ENCODE assay signal across 2 cellular contexts in the genomic region with DNA sequence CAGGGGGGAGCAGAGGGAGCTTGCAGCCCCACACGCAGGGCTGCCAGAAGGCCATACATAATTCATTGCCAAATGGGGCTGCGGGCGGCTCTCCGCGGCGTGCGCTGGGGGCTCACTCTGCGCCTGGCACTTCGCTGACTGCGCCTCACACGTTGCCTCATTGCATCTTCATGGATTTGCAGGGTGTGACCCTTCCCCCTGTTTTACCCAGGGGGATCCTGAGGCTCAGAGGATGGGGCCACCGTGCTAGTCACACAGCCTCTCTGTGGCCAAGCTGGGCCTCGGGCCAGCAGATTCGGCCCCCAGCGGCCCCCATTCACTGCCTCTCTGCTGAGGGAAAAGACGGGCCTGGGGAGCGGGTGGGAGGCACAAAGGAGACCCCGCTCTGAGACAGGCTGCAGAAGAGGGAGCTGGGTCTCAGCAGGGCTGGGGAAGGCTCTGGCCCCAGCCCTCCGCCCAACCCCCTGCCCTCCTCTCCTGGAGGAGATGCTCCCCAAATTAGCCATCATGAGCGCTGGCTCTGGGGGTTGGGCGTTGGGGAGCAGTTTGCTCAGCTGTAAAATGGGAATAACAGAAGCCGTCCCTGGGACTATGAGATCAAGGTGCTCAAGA.
TF ChIP-seq lines count a peak whose summit lies in the region.

No MANE protein-coding gene starts in this region.

TF ChIP-seq in HCT116, 20 proteins besides CTCF, POLR2A, EP300 and RAD21:
- TF ChIP-seq SRF (IDR thresholded peaks at IDR 0.05; ENCODE audit: low read depth) (no peak), POLR2AphosphoS5 (IDR thresholded peaks at IDR 0.05; ENCODE audit: low read depth, low read length) (peak; percentile 41), ELF1 (IDR thresholded peaks at IDR 0.05; ENCODE audit: borderline replicate concordance, low read depth) (no peak), ZFX (IDR thresholded peaks at IDR 0.05) (no peak), ZNF274 (IDR thresholded peaks at IDR 0.05; ENCODE audit: low read depth, low read length) (no peak), EGR1 (IDR thresholded peaks at IDR 0.05; ENCODE audit: low read depth) (no peak)
- TF ChIP-seq, protein P1, sequence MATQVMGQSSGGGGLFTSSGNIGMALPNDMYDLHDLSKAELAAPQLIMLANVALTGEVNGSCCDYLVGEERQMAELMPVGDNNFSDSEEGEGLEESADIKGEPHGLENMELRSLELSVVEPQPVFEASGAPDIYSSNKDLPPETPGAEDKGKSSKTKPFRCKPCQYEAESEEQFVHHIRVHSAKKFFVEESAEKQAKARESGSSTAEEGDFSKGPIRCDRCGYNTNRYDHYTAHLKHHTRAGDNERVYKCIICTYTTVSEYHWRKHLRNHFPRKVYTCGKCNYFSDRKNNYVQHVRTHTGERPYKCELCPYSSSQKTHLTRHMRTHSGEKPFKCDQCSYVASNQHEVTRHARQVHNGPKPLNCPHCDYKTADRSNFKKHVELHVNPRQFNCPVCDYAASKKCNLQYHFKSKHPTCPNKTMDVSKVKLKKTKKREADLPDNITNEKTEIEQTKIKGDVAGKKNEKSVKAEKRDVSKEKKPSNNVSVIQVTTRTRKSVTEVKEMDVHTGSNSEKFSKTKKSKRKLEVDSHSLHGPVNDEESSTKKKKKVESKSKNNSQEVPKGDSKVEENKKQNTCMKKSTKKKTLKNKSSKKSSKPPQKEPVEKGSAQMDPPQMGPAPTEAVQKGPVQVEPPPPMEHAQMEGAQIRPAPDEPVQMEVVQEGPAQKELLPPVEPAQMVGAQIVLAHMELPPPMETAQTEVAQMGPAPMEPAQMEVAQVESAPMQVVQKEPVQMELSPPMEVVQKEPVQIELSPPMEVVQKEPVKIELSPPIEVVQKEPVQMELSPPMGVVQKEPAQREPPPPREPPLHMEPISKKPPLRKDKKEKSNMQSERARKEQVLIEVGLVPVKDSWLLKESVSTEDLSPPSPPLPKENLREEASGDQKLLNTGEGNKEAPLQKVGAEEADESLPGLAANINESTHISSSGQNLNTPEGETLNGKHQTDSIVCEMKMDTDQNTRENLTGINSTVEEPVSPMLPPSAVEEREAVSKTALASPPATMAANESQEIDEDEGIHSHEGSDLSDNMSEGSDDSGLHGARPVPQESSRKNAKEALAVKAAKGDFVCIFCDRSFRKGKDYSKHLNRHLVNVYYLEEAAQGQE (IDR thresholded peaks at IDR 0.05; ENCODE audit: low read depth): no peak

TF ChIP-seq in K562, 482 proteins besides CTCF, POLR2A, EP300 and RAD21:
- TF ChIP-seq, protein P2, sequence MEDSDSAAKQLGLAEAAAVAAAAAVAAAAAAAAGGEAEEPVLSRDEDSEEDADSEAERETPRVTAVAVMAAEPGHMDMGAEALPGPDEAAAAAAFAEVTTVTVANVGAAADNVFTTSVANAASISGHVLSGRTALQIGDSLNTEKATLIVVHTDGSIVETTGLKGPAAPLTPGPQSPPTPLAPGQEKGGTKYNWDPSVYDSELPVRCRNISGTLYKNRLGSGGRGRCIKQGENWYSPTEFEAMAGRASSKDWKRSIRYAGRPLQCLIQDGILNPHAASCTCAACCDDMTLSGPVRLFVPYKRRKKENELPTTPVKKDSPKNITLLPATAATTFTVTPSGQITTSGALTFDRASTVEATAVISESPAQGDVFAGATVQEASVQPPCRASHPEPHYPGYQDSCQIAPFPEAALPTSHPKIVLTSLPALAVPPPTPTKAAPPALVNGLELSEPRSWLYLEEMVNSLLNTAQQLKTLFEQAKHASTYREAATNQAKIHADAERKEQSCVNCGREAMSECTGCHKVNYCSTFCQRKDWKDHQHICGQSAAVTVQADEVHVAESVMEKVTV (CRISPR knock-in tag; IDR thresholded peaks at IDR 0.05): no peak
- TF ChIP-seq, protein P3, sequence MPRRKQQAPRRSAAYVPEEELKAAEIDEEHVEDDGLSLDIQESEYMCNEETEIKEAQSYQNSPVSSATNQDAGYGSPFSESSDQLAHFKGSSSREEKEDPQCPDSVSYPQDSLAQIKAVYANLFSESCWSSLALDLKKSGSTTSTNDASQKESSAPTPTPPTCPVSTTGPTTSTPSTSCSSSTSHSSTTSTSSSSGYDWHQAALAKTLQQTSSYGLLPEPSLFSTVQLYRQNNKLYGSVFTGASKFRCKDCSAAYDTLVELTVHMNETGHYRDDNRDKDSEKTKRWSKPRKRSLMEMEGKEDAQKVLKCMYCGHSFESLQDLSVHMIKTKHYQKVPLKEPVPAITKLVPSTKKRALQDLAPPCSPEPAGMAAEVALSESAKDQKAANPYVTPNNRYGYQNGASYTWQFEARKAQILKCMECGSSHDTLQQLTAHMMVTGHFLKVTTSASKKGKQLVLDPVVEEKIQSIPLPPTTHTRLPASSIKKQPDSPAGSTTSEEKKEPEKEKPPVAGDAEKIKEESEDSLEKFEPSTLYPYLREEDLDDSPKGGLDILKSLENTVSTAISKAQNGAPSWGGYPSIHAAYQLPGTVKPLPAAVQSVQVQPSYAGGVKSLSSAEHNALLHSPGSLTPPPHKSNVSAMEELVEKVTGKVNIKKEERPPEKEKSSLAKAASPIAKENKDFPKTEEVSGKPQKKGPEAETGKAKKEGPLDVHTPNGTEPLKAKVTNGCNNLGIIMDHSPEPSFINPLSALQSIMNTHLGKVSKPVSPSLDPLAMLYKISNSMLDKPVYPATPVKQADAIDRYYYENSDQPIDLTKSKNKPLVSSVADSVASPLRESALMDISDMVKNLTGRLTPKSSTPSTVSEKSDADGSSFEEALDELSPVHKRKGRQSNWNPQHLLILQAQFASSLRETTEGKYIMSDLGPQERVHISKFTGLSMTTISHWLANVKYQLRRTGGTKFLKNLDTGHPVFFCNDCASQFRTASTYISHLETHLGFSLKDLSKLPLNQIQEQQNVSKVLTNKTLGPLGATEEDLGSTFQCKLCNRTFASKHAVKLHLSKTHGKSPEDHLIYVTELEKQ (CRISPR knock-in tag; IDR thresholded peaks at IDR 0.05): no peak
- no peak for TF ChIP-seq ZKSCAN3 (CRISPR knock-in tag; IDR thresholded peaks at IDR 0.05)
- no peak for TF ChIP-seq EGR1 (conservative IDR thresholded peaks at IDR 0.05)
- TF ChIP-seq ETV1 (tag; conservative IDR thresholded peaks at IDR 0.05; ENCODE audit: low read depth): no peak
- no peak for TF ChIP-seq ZNF436 (CRISPR knock-in tag; IDR thresholded peaks at IDR 0.05)
- no peak for TF ChIP-seq LEF1 (IDR thresholded peaks at IDR 0.05)
- no peak for TF ChIP-seq MEIS2 (IDR thresholded peaks at IDR 0.05; ENCODE audit: partially characterized antibody)
- TF ChIP-seq, protein P4, sequence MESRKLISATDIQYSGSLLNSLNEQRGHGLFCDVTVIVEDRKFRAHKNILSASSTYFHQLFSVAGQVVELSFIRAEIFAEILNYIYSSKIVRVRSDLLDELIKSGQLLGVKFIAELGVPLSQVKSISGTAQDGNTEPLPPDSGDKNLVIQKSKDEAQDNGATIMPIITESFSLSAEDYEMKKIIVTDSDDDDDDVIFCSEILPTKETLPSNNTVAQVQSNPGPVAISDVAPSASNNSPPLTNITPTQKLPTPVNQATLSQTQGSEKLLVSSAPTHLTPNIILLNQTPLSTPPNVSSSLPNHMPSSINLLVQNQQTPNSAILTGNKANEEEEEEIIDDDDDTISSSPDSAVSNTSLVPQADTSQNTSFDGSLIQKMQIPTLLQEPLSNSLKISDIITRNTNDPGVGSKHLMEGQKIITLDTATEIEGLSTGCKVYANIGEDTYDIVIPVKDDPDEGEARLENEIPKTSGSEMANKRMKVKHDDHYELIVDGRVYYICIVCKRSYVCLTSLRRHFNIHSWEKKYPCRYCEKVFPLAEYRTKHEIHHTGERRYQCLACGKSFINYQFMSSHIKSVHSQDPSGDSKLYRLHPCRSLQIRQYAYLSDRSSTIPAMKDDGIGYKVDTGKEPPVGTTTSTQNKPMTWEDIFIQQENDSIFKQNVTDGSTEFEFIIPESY (CRISPR knock-in tag; IDR thresholded peaks at IDR 0.05): peak; percentile 73
- TF ChIP-seq ZNF584 (CRISPR knock-in tag; IDR thresholded peaks at IDR 0.05; ENCODE audit: low read depth): no peak
- TF ChIP-seq, protein P5, sequence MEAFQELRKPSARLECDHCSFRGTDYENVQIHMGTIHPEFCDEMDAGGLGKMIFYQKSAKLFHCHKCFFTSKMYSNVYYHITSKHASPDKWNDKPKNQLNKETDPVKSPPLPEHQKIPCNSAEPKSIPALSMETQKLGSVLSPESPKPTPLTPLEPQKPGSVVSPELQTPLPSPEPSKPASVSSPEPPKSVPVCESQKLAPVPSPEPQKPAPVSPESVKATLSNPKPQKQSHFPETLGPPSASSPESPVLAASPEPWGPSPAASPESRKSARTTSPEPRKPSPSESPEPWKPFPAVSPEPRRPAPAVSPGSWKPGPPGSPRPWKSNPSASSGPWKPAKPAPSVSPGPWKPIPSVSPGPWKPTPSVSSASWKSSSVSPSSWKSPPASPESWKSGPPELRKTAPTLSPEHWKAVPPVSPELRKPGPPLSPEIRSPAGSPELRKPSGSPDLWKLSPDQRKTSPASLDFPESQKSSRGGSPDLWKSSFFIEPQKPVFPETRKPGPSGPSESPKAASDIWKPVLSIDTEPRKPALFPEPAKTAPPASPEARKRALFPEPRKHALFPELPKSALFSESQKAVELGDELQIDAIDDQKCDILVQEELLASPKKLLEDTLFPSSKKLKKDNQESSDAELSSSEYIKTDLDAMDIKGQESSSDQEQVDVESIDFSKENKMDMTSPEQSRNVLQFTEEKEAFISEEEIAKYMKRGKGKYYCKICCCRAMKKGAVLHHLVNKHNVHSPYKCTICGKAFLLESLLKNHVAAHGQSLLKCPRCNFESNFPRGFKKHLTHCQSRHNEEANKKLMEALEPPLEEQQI (IDR thresholded peaks at IDR 0.05): no peak
- TF ChIP-seq RBFOX2 (IDR thresholded peaks at IDR 0.05; ENCODE audit: low read depth, low read length): peak; percentile 63
- no peak for TF ChIP-seq TAF1 (IDR thresholded peaks at IDR 0.05; ENCODE audit: control insufficient read depth, extremely low read depth, insufficient read depth, low read length, severe bottlenecking)
- TF ChIP-seq RBM22 (IDR thresholded peaks at IDR 0.05; ENCODE audit: low read depth, low read length, poor library complexity, severe bottlenecking): peak; percentile 94
- no peak for TF ChIP-seq CUX1 (CRISPR knock-in tag; IDR thresholded peaks at IDR 0.05)
- TF ChIP-seq SMARCA5 (IDR thresholded peaks at IDR 0.05): no peak
- no peak for TF ChIP-seq ZEB2 (IDR thresholded peaks at IDR 0.05)
- TF ChIP-seq SUPT5H (IDR thresholded peaks at IDR 0.05): 0 out of 2 replicates have a peak, but pooled peaks have one; percentile 24
- TF ChIP-seq BACH1 (tag; IDR thresholded peaks at IDR 0.05): no peak
- 0 out of 2 replicates have a peak, but pooled peaks have one; percentile 36 for TF ChIP-seq FOXK1 (CRISPR knock-in tag; IDR thresholded peaks at IDR 0.05; ENCODE audit: borderline replicate concordance)
- TF ChIP-seq POLR2G (IDR thresholded peaks at IDR 0.05; ENCODE audit: low read depth, low read length): peak; percentile 83
- TF ChIP-seq, protein P6, sequence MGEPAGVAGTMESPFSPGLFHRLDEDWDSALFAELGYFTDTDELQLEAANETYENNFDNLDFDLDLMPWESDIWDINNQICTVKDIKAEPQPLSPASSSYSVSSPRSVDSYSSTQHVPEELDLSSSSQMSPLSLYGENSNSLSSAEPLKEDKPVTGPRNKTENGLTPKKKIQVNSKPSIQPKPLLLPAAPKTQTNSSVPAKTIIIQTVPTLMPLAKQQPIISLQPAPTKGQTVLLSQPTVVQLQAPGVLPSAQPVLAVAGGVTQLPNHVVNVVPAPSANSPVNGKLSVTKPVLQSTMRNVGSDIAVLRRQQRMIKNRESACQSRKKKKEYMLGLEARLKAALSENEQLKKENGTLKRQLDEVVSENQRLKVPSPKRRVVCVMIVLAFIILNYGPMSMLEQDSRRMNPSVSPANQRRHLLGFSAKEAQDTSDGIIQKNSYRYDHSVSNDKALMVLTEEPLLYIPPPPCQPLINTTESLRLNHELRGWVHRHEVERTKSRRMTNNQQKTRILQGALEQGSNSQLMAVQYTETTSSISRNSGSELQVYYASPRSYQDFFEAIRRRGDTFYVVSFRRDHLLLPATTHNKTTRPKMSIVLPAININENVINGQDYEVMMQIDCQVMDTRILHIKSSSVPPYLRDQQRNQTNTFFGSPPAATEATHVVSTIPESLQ (CRISPR knock-in tag; IDR thresholded peaks at IDR 0.05): no peak
- TF ChIP-seq PTBP1 (IDR thresholded peaks at IDR 0.05; ENCODE audit: low read depth, low read length): no peak
- peak; percentile 17 for TF ChIP-seq CCNT2 (IDR thresholded peaks at IDR 0.05; ENCODE audit: borderline replicate concordance, extremely low read depth, insufficient read length, low read depth, low read length)
- TF ChIP-seq SRF (CRISPR knock-in tag; IDR thresholded peaks at IDR 0.05): no peak
- no peak for TF ChIP-seq CBX2 (IDR thresholded peaks at IDR 0.05; ENCODE audit: insufficient read depth, low read length, poor library complexity, severe bottlenecking)
- no peak for TF ChIP-seq SPI1 (IDR thresholded peaks at IDR 0.05; ENCODE audit: borderline replicate concordance, low read depth, low read length)
